Comparison of ENCODE assay signal across 23 cellular contexts in the genomic region with DNA sequence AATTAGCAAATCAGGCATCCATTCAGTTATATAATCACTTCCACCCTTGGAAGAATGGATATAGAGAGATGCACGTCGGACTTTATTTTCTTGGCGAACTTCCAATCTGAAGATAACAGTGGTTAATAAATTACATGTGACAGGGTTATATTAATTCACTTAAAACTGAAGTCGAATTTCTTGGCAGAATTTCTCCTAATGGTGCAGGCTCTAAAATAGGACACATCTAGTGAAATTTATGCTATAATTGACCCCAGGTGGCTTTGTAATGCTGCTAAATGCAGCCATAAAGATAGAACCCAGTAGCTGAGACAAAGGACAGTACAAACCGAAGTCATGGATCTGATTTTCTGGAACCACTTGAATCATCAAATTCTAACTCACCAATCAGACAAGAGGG. TPM values are rescaled to one million over a fixed set of nuclear protein-coding genes. Genes with fewer than 3 reads are reported as not detected.
"Had no signal": no experiment of that assay in that cellular context is flagged by ENCODE, and none has a peak within 500 bp of the region (broad histone marks: within the 10 kb centered on the region; RNA-seq: fewer than 3 reads in every experiment).

No MANE protein-coding gene starts in this region.

- FAIRE-seq: endothelial cell of umbilical vein had no signal

- H3K4me1 ChIP-seq: esophagus squamous epithelium, foreskin keratinocyte, tibial nerve, uterus had no signal

- H3K27ac ChIP-seq: coronary artery, esophagus squamous epithelium, foreskin keratinocyte, tibial nerve, uterus had no signal

- H3K4me3 ChIP-seq: coronary artery, esophagus squamous epithelium, tibial nerve, uterus had no signal

- H3K36me3 ChIP-seq: esophagus squamous epithelium, tibial nerve, uterus had no signal

- ATAC-seq: activated CD4-positive, CD25-positive, alpha-beta regulatory T cell treated with anti-CD3 and anti-CD28 coated beads, Interleukin-2, amount 50 U/mL, for 24 hours; foreskin keratinocyte; natural killer cell treated with Interleukin-12 subunit alpha and Interleukin-12 subunit beta and Interleukin-15 and Interleukin-18, amount 100 ng/mL, for 72 hours had no signal

- H3K9me3 ChIP-seq: uterus had no signal

- DNase-seq: activated CD4-positive, alpha-beta T cell treated with anti-CD3 and anti-CD28 coated beads, Interleukin-2, amount 50 U/mL, for 1 hour; activated naive CD8-positive, alpha-beta T cell treated with anti-CD3 and anti-CD28 coated beads, Interleukin-2, amount 10 ng/mL, durations not matched to agents 7 days and 5 days; effector CD4-positive, alpha-beta T cell; esophagus squamous epithelium; foreskin keratinocyte; head of caudate nucleus; kidney glomerular epithelial cell; mesendoderm; nucleus accumbens; posterior cingulate gyrus; retina; stimulated activated CD4-positive, alpha-beta T cell treated with anti-CD3 and anti-CD28 coated beads, Interleukin-4, amount 100 ng/mL, for 24 hours; stimulated activated naive CD4-positive, alpha-beta T cell; substantia nigra; uterus had no signal

- H3K27me3 ChIP-seq: esophagus squamous epithelium, tibial nerve, uterus had no signal

RNA-seq across cellular contexts. Expression of a gene that starts 20.8 kb away (rescaled TPM):
- total RNA-seq: endothelial cell of umbilical vein, foreskin keratinocyte had no signal
- polyA plus RNA-seq: foreskin keratinocyte had no signal

RNA-seq across cellular contexts. Expression of a gene that starts 27.7 kb away (rescaled TPM):
- total RNA-seq: activated CD8-positive, alpha-beta memory T cell treated with anti-CD3 and anti-CD28 coated beads for 36 hours; activated naive CD8-positive, alpha-beta T cell treated with anti-CD3 and anti-CD28 coated beads, Interleukin-2, amount 10 ng/mL, durations not matched to agents 7 days and 5 days; activated T-helper 1 cell treated with anti-CD3 and anti-CD28 coated beads, Interleukin-12 subunit alpha, Interleukin-12 subunit beta, Interleukin-2, Interleukin-4 antibody, amounts not matched to agents 30 ng/mL and 10 ng/mL and 1 ng/mL, durations not matched to agents 14 hours and 24 hours and 36 hours; endothelial cell of umbilical vein; esophagus squamous epithelium; foreskin keratinocyte; lower leg skin; natural killer cell treated with Interleukin-12 subunit alpha and Interleukin-12 subunit beta and Interleukin-15 and Interleukin-18, amount 100 ng/mL, for 72 hours had no signal
- polyA plus RNA-seq: endothelial cell of umbilical vein, foreskin keratinocyte had no signal
